In the genomic region with DNA sequence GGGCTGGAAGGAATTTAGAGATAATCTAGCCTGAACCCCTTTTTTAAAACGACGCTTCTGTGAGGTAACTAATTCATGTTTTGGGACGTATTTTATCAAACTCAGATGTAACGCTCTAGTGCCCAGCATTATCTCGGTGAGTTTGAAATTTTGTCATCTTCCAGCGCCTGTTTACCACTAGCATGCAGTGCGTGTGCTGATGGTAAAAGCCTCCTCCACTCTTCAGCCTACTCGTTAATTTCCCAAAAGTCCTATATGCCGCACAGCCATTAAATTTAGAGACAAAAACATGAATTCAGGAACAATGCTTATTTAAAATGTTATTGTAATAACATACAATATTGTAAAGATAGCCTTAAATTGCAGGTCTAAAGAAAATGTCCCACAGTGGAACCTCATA, we compare ENCODE assay signal across 8 cellular contexts. TPM values are rescaled to one million over a fixed set of nuclear protein-coding genes. Genes with fewer than 3 reads are reported as not detected.
DNase-seq lines count a peak whose midpoint lies in the region; ATAC-seq and TF ChIP-seq lines count a peak whose summit lies in the region.

No MANE protein-coding gene starts in this region.

- H3K9ac ChIP-seq in KMS-11 = peak overlapping the region; percentile 64; the same call in 1 of the 2 replicates

- peaks cover 7% of the 10 kb centered on the region; the same call in 1 of the 2 replicates for H3K27me3 ChIP-seq in KMS-11 (ENCODE audit: insufficient read depth, low read depth)

- intact Hi-C loops in CD14-positive monocyte (cut with micrococcal nuclease) (loop anchor here (10.0 kb wide), 2 partner anchors 71 to 341 kb away; a partner anchor contains a TSS), left colon (cut with DNase I, micrococcal nuclease) (no loop called here)

- no peaks in the 10 kb centered on the region for H4K20me1 ChIP-seq in KMS-11 (ENCODE audit: insufficient read depth)

- DNase-seq in CD14-positive monocyte (ENCODE audit: low spot score) = no peak
- DNase-seq in chondrocyte (ENCODE audit: low spot score) = no peak
- no peak for DNase-seq in mucosa of gallbladder (ENCODE audit: low spot score)
- DNase-seq in left colon = no peak
- no peak for DNase-seq in stimulated activated CD4-positive, alpha-beta T cell treated with anti-CD3 and anti-CD28 coated beads, Interleukin-1b, Interleukin-23, amount 100 ng/mL, for 48 hours

- H2AFZ ChIP-seq in KMS-11 (ENCODE audit: low read depth) = peak overlapping the region; percentile 78

- H3K27ac Mint-ChIP-seq in CD14-positive monocyte (peak overlapping the region in 5 of 7 donors; percentile 39 to 89 (median 79)), chondrocyte (ENCODE audit: unreplicated experiment) (peak overlapping the region; percentile 90), nephron (peak overlapping the region; percentile 93 to 94 (median 93))

- H3K4me1 ChIP-seq in KMS-11 (ENCODE audit: low read depth, poor library complexity, severe bottlenecking) = peaks cover 28% of the 10 kb centered on the region

- TF ChIP-seq CTCF in CD14-positive monocyte (IDR thresholded peaks at IDR 0.05) = no peak
- no peak for TF ChIP-seq CTCF in KMS-11 (conservative IDR thresholded peaks at IDR 0.05; ENCODE audit: low read depth, low read length)
- no peak for TF ChIP-seq CTCF in chondrocyte (IDR thresholded peaks at IDR 0.05)
- no peak for TF ChIP-seq CTCF in nephron (IDR thresholded peaks at IDR 0.05; ENCODE audit: unreplicated experiment in 3 of 3)

- H3K4me1 Mint-ChIP-seq in CD14-positive monocyte = peaks cover 32% of the 10 kb centered on the region
- H3K4me1 Mint-ChIP-seq in chondrocyte (ENCODE audit: low read depth) = peaks cover 51% of the 10 kb centered on the region
- peaks cover 26% of the 10 kb centered on the region for H3K4me1 Mint-ChIP-seq in nephron

- peaks cover 2 to 7% of the 10 kb centered on the region in 2 donors for H3K36me3 Mint-ChIP-seq in CD14-positive monocyte
- H3K36me3 Mint-ChIP-seq in chondrocyte (ENCODE audit: low read depth) = no peaks in the 10 kb centered on the region
- H3K36me3 Mint-ChIP-seq in nephron (ENCODE audit: low read depth) = no peaks in the 10 kb centered on the region

- H3K9me3 Mint-ChIP-seq in CD14-positive monocyte (peaks cover 0 to 2% (median 0%) of the 10 kb centered on the region in 7 donors), chondrocyte (ENCODE audit: low read depth) (no peaks in the 10 kb centered on the region), nephron (no peaks in the 10 kb centered on the region)

- H3K79me2 ChIP-seq in KMS-11 (ENCODE audit: insufficient read depth, low read depth) = peaks cover 39% of the 10 kb centered on the region

- H3K4me3 Mint-ChIP-seq in CD14-positive monocyte (peak overlapping the region; percentile 88 to 95), chondrocyte (ENCODE audit: unreplicated experiment) (peak overlapping the region; percentile 74), nephron (peak overlapping the region; percentile 87 to 94 (median 90))

- H3K27ac ChIP-seq in KMS-11 = peak overlapping the region; percentile 64; the same call in 1 of the 2 replicates

- ATAC-seq in activated CD4-positive, CD25-positive, alpha-beta regulatory T cell treated with anti-CD3 and anti-CD28 coated beads, Interleukin-2, amount 50 U/mL, for 24 hours = no peak
- ATAC-seq in left colon = no peak

- H3K27me3 Mint-ChIP-seq in CD14-positive monocyte (ENCODE audit: low read depth in 3 of 3) (peaks cover 0 to 10% (median 4%) of the 10 kb centered on the region in 3 donors), chondrocyte (ENCODE audit: low read depth) (no peaks in the 10 kb centered on the region), nephron (ENCODE audit: low read depth) (peaks cover 21% of the 10 kb centered on the region)

- H3K36me3 ChIP-seq in KMS-11 (ENCODE audit: insufficient read depth) = no peaks in the 10 kb centered on the region

- no peak overlapping the region for H3K4me3 ChIP-seq in KMS-11 (IDR thresholded peaks at IDR 0.05; ENCODE audit: insufficient read depth, low read depth, low read length)

- peak overlapping the region; percentile 88 for H3K4me2 ChIP-seq in KMS-11

RNA-seq across cellular contexts. Expression of a gene that starts 2.8 kb away (rescaled TPM):
- polyA plus RNA-seq in CD14-positive monocyte = under 1 TPM; 0.59 to 0.71 TPM
- total RNA-seq in chondrocyte (12.6 to 13.2 TPM (median 12.6 TPM) in 3 replicates), mucosa of gallbladder (38.2 TPM), left colon (10 to 100 TPM; 20.2 to 23.5 TPM)

Comparison
In these comparisons a context has a peak if more than half of its experiments do, and no peak if none do; other contexts are left out.
1. intact Hi-C loops: an anchor here in CD14-positive monocyte (10.0 kb wide); none called in left colon.